ENCODE assay signal across 8 cellular contexts in genomic region chr1:203117611-203118575, GRCh38. TPM values are rescaled to one million over a fixed set of nuclear protein-coding genes. Genes with fewer than 3 reads are reported as not detected.
A peak's percentile ranks its signal among the peaks of the same experiment; 100 is the strongest.
DNase-seq lines count a peak whose midpoint lies in the region; ATAC-seq, FAIRE-seq and TF ChIP-seq lines count a peak whose summit lies in the region.

No MANE protein-coding gene starts in this region.

- DNase-seq in AG10803 (ENCODE audit: low read depth) (peak; percentile 48), GM12892 (ENCODE audit: insufficient read length) (peak; percentile 64), NCI-H510A treated with DMSO at 0.1 percent for 48 hours (lab: John Stamatoyannopoulos, UW) (peak; percentile 20), heart right ventricle (peak; percentile 65 to 81), prostate gland (ENCODE audit: low spot score) (peak; percentile 39), DMS79 (lab: John Stamatoyannopoulos, UW) (no peak)
- DNase-seq in activated naive CD8-positive, alpha-beta T cell treated with anti-CD3 and anti-CD28 coated beads for 36 hours: peak; percentile 58

- H3K27me3 ChIP-seq in heart right ventricle: peaks cover 0 to 70% (median 39%) of the 10 kb centered on the region in 7 donors
- H3K27me3 ChIP-seq in prostate gland (replicated peaks; ENCODE audit: insufficient read depth): peaks cover 6% of the 10 kb centered on the region

- H3K9me3 ChIP-seq in heart right ventricle (no peaks in the 10 kb centered on the region), prostate gland (no peaks in the 10 kb centered on the region)

- H3K4me1 Mint-ChIP-seq in activated naive CD8-positive, alpha-beta T cell treated with anti-CD3 and anti-CD28 coated beads for 36 hours: no peaks in the 10 kb centered on the region

- no peak overlapping the region for H3K27ac Mint-ChIP-seq in activated naive CD8-positive, alpha-beta T cell treated with anti-CD3 and anti-CD28 coated beads for 36 hours

- TF ChIP-seq POLR2A in GM12892 (IDR thresholded peaks at IDR 0.05; ENCODE audit: low read depth, low read length) (no peak), prostate gland (IDR thresholded peaks at IDR 0.05) (no peak)

- H3K36me3 ChIP-seq in heart right ventricle (no peaks in the 10 kb centered on the region), prostate gland (no peaks in the 10 kb centered on the region)

- ATAC-seq in heart right ventricle (peak; percentile 92 to 97 (median 94)), HG03460 (IDR thresholded peaks at IDR 0.05; ENCODE audit: unreplicated experiment) (no peak)

- H3K4me3 ChIP-seq in AG10803 (ENCODE audit: low read length) (no peak overlapping the region), heart right ventricle (no peak overlapping the region), prostate gland (no peak overlapping the region)

- peak; percentile 67 for TF ChIP-seq CTCF in AG10803 (conservative IDR thresholded peaks at IDR 0.05; ENCODE audit: low read length)
- peak; percentile 49 to 88 (median 81) for TF ChIP-seq CTCF in heart right ventricle (IDR thresholded peaks at IDR 0.05)
- TF ChIP-seq CTCF in prostate gland (IDR thresholded peaks at IDR 0.05): peak; percentile 15 to 79 (median 70)

- H3K27ac ChIP-seq in heart right ventricle (no peak overlapping the region), prostate gland (no peak overlapping the region)

- H3K27me3 Mint-ChIP-seq in activated naive CD8-positive, alpha-beta T cell treated with anti-CD3 and anti-CD28 coated beads for 36 hours: peaks cover 57% of the 10 kb centered on the region

- H3K4me3 Mint-ChIP-seq in activated naive CD8-positive, alpha-beta T cell treated with anti-CD3 and anti-CD28 coated beads for 36 hours: no peak overlapping the region

- FAIRE-seq in GM12892 (lab: Jason Lieb, UNC): no peak

- H3K36me3 Mint-ChIP-seq in activated naive CD8-positive, alpha-beta T cell treated with anti-CD3 and anti-CD28 coated beads for 36 hours: no peaks in the 10 kb centered on the region

- H3K4me1 ChIP-seq in heart right ventricle (peaks cover 0 to 12% (median 6%) of the 10 kb centered on the region in 9 donors), prostate gland (replicated peaks) (no peaks in the 10 kb centered on the region)

- intact Hi-C loops in heart right ventricle (cut with DNase I): loop anchor here (1.0 to 5.0 kb wide), 9 partner anchors 54 to 149 kb away; no protein-coding TSS in a partner anchor
- intact Hi-C loops in prostate gland (cut with DNase I): loop anchor here (2.0 to 5.0 kb wide), 3 partner anchors 54 to 99 kb away; no protein-coding TSS in a partner anchor

- whole genome bisulfite sequencing in heart right ventricle, 2 donors: 19 to 23% methylated on average over 35 of the region's 35 CpGs
- 28% methylated on average over 35 of the region's 35 CpGs for WGBS in prostate gland

- H3K9me3 Mint-ChIP-seq in activated naive CD8-positive, alpha-beta T cell treated with anti-CD3 and anti-CD28 coated beads for 36 hours: no peaks in the 10 kb centered on the region

RNA-seq across cellular contexts. Expression of gene ADORA1, which starts 9.6 kb away (rescaled TPM):
- polyA plus RNA-seq in GM12892 (2012; ENCODE audit: missing spikeins): not detected
- not detected for total RNA-seq in activated naive CD8-positive, alpha-beta T cell treated with anti-CD3 and anti-CD28 coated beads for 36 hours
- total RNA-seq in heart right ventricle: 10 to 100 TPM in 4 of 10 donors, 1 to 10 TPM in 6; 5.1 to 12.2 (median 9.3) TPM
- 1 to 10 TPM; 1.8 to 8.3 TPM for polyA plus RNA-seq in heart right ventricle
- 10 to 100 TPM in 1 of 2 donors, under 1 TPM in 1; 0.27 to 47.3 TPM for total RNA-seq in prostate gland

RNA-seq across cellular contexts. Expression of gene MYOG, which starts 32.1 kb away (rescaled TPM):
- not detected for polyA plus RNA-seq in GM12892 (2012; ENCODE audit: missing spikeins)
- not detected for total RNA-seq in activated naive CD8-positive, alpha-beta T cell treated with anti-CD3 and anti-CD28 coated beads for 36 hours
- total RNA-seq in heart right ventricle: not detected
- polyA plus RNA-seq in heart right ventricle: under 1 TPM in 1 of 2 donors, not detected in 1; 0.06 TPM
- total RNA-seq in prostate gland: 1 to 10 TPM in 1 of 2 donors, not detected in 1; 4.4 TPM

RNA-seq across cellular contexts. Expression of gene MYBPH, which starts 57.7 kb away (rescaled TPM):
- not detected for polyA plus RNA-seq in GM12892 (2012; ENCODE audit: missing spikeins)
- total RNA-seq in activated naive CD8-positive, alpha-beta T cell treated with anti-CD3 and anti-CD28 coated beads for 36 hours: not detected
- total RNA-seq in heart right ventricle (not detected), prostate gland (1 to 10 TPM in 1 of 2 donors, not detected in 1; 7.7 TPM)
- polyA plus RNA-seq in heart right ventricle: not detected
